In genomic region chr18:77024476-77024875, GRCh38 we compare ENCODE assay signal across 26 cellular contexts.
"Had no signal": no experiment of that assay in that cellular context is flagged by ENCODE, and none has a peak within 500 bp of the region (broad histone marks: within the 10 kb centered on the region; RNA-seq: fewer than 3 reads in every experiment).

No MANE protein-coding gene starts in this region.

- H3K36me3 ChIP-seq: brain microvascular endothelial cell, cardiac muscle cell had no signal

- H3K9me3 Mint-ChIP-seq: activated B cell treated with CpG ODN at 0.5 μM for 24 hours; activated CD4-positive, alpha-beta T cell treated with anti-CD3 and anti-CD28 coated beads, Interleukin-2, amount 10 ng/mL, durations not matched to agents 24 days and 14 days; activated naive CD4-positive, alpha-beta T cell treated with anti-CD3 and anti-CD28 coated beads for 36 hours; activated T-cell treated with anti-CD3 and anti-CD28 coated beads, Interleukin-2, amount 50 U/mL, for 4 hours had no signal

- H3K27me3 Mint-ChIP-seq: activated B cell treated with CpG ODN at 0.5 μM for 24 hours; activated CD4-positive, alpha-beta T cell treated with anti-CD3 and anti-CD28 coated beads, Interleukin-2, amount 10 ng/mL, durations not matched to agents 24 days and 14 days; activated CD8-positive, alpha-beta memory T cell treated with anti-CD3 and anti-CD28 coated beads, Interleukin-2, amount 10 ng/mL, durations not matched to agents 7 days and 5 days; activated naive CD8-positive, alpha-beta T cell; T-helper 17 cell had no signal

- ATAC-seq: activated CD8-positive, alpha-beta memory T cell treated with anti-CD3 and anti-CD28 coated beads, Interleukin-2, amount 10 ng/mL, durations not matched to agents 7 days and 5 days; activated T-cell treated with anti-CD3 and anti-CD28 coated beads, Interleukin-2, amount 50 U/mL, for 4 hours; K562; T-helper 17 cell had no signal

- H3K4me3 Mint-ChIP-seq: activated B cell treated with CpG ODN at 0.5 μM for 24 hours; activated CD4-positive, alpha-beta T cell treated with anti-CD3 and anti-CD28 coated beads, Interleukin-2, amount 10 ng/mL, durations not matched to agents 24 days and 14 days; activated CD8-positive, alpha-beta memory T cell treated with anti-CD3 and anti-CD28 coated beads, Interleukin-2, amount 10 ng/mL, durations not matched to agents 7 days and 5 days; activated naive CD4-positive, alpha-beta T cell treated with anti-CD3 and anti-CD28 coated beads for 36 hours; activated naive CD8-positive, alpha-beta T cell; activated T-cell treated with anti-CD3 and anti-CD28 coated beads, Interleukin-2, amount 50 U/mL, for 4 hours; T-helper 17 cell had no signal

- DNase-seq: activated B cell treated with CpG ODN at 0.5 μM for 24 hours; activated CD4-positive, alpha-beta T cell treated with anti-CD3 and anti-CD28 coated beads for 1 hour; activated CD4-positive, alpha-beta T cell treated with anti-CD3 and anti-CD28 coated beads, Interleukin-2, amount 10 ng/mL, durations not matched to agents 24 days and 14 days; activated CD4-positive, alpha-beta T cell treated with anti-CD3 and anti-CD28 coated beads, Interleukin-2, amount 50 U/mL, for 48 hours; activated CD8-positive, alpha-beta memory T cell treated with anti-CD3 and anti-CD28 coated beads, Interleukin-2, amount 10 ng/mL, durations not matched to agents 7 days and 5 days; activated effector memory CD4-positive, alpha-beta T cell treated with anti-CD3 and anti-CD28 coated beads, Interleukin-2, amount 50 U/mL, for 16 hours; activated naive CD4-positive, alpha-beta T cell treated with anti-CD3 and anti-CD28 coated beads for 36 hours; activated T-cell treated with anti-CD3 and anti-CD28 coated beads, Interleukin-2, amount 50 U/mL, for 4 hours; amygdala; brain microvascular endothelial cell; Kasumi-1; NCI-H1048; NCI-H1417; NCI-H1694; NCI-H2029; NCI-H2107; NCI-H2171 treated with DMSO at 0.1 percent for 48 hours; NCI-H226; NCI-H526; NCI-H774; SIG-M5; T-helper 17 cell; T-helper 9 cell had no signal

- H3K27ac Mint-ChIP-seq: activated B cell treated with CpG ODN at 0.5 μM for 24 hours; activated CD4-positive, alpha-beta T cell treated with anti-CD3 and anti-CD28 coated beads, Interleukin-2, amount 10 ng/mL, durations not matched to agents 24 days and 14 days; activated CD8-positive, alpha-beta memory T cell treated with anti-CD3 and anti-CD28 coated beads, Interleukin-2, amount 10 ng/mL, durations not matched to agents 7 days and 5 days; activated naive CD4-positive, alpha-beta T cell treated with anti-CD3 and anti-CD28 coated beads for 36 hours; activated naive CD8-positive, alpha-beta T cell had no signal

- H3K4me3 ChIP-seq: cardiac muscle cell, K562 had no signal

- H3K27me3 ChIP-seq: brain microvascular endothelial cell, cardiac muscle cell had no signal

- H3K27ac ChIP-seq: brain microvascular endothelial cell, cardiac muscle cell had no signal
